Comparison of ENCODE assay signal across 19 cellular contexts in genomic region chr4:43234626-43235025, GRCh38.
DNase-seq lines count a peak whose midpoint lies in the region; ATAC-seq and TF ChIP-seq lines count a peak whose summit lies in the region.
"Had no signal": no experiment of that assay in that cellular context is flagged by ENCODE, and none has a peak within 500 bp of the region (broad histone marks: within the 10 kb centered on the region; RNA-seq: fewer than 3 reads in every experiment).

No MANE protein-coding gene starts in this region.

- no peak overlapping the region for H3K4me3 ChIP-seq in cardiac fibroblast (replicated peaks in 1 of 2; ENCODE audit: low read depth in 2 of 2, low read length in 2 of 2)
- H3K4me3 ChIP-seq: SK-N-MC had no signal

- ATAC-seq in GM18520 (IDR thresholded peaks at IDR 0.05; ENCODE audit: unreplicated experiment), result no peak
- no peak for ATAC-seq in GM19467 (IDR thresholded peaks at IDR 0.05; ENCODE audit: unreplicated experiment)
- ATAC-seq: HCT116, Right ventricle myocardium inferior had no signal

- DNase-seq in A172 (ENCODE audit: low spot score) (peak; percentile 4), H4 (ENCODE audit: low spot score) (peak; percentile 37), cardiac fibroblast (ENCODE audit: low read depth in 2 of 2) (peak; percentile 1 to 10), islet precursor cell (peak; percentile 64), cerebellar cortex (ENCODE audit: low spot score) (no peak)
- no peak for DNase-seq in effector CD4-positive, alpha-beta T cell
- DNase-seq: Calu3; CD4-positive, alpha-beta T cell; DND-41; Karpas-422; NCI-H1436; NCI-H2081 treated with DMSO at 0.1 percent for 48 hours; NCI-H2227 treated with DMSO at 0.1 percent for 48 hours; NCI-H526 had no signal

- no peak for TF ChIP-seq CTCF in cardiac fibroblast (IDR thresholded peaks at IDR 0.05; ENCODE audit: low read depth, low read length)

Comparison
In these comparisons a context has a peak if more than half of its experiments do, and no peak if none do; other contexts are left out.
1. DNase-seq: peak in A172 (single experiment), H4 (single experiment), cardiac fibroblast (2 of 2) and islet precursor cell (single experiment); none in cerebellar cortex (single experiment) and effector CD4-positive, alpha-beta T cell (single experiment).